Comparison of ENCODE assay signal across 8 cellular contexts in genomic region chr5:108345541-108346171, GRCh38. TPM values are rescaled to one million over a fixed set of nuclear protein-coding genes. Genes with fewer than 3 reads are reported as not detected.
DNase-seq lines count a peak whose midpoint lies in the region; ATAC-seq, FAIRE-seq and TF ChIP-seq lines count a peak whose summit lies in the region.

No MANE protein-coding gene starts in this region.

- peak; percentile 66 for FAIRE-seq in GM12892 (lab: Jason Lieb, UNC)

- no peak overlapping the region for H3K4me3 Mint-ChIP-seq in memory B cell

- no peaks in the 10 kb centered on the region for H3K4me1 Mint-ChIP-seq in memory B cell

- 95 to 98% methylated on average over 2 of the region's 2 CpGs for WGBS in thyroid gland, 2 donors

- peak in 3 of 6 experiments; percentile 35 to 46 (median 42) for TF ChIP-seq CTCF in thyroid gland (IDR thresholded peaks at IDR 0.05)

- no peaks in the 10 kb centered on the region for H3K9me3 ChIP-seq in thyroid gland

- no peaks in the 10 kb centered on the region for H3K27me3 ChIP-seq in thyroid gland

- H3K36me3 ChIP-seq in thyroid gland = no peaks in the 10 kb centered on the region

- no peaks in the 10 kb centered on the region for H3K4me1 ChIP-seq in thyroid gland

- no peak overlapping the region for H3K27ac ChIP-seq in thyroid gland

- H3K36me3 Mint-ChIP-seq in memory B cell = peaks cover 13% of the 10 kb centered on the region

- no peaks in the 10 kb centered on the region for H3K9me3 Mint-ChIP-seq in memory B cell

- DNase-seq in AG08396 (ENCODE audit: low spot score) (peak; percentile 2), GM12892 (ENCODE audit: insufficient read length) (no peak), NCI-H345 (lab: John Stamatoyannopoulos, UW) (peak; percentile 18), brain pericyte (ENCODE audit: low read depth, low spot score) (peak; percentile 5), memory B cell (ENCODE audit: low spot score in 2 of 2) (peak in 1 of 2 donors; percentile 9), thyroid gland (no peak)

- H3K27ac Mint-ChIP-seq in memory B cell = no peak overlapping the region

- ATAC-seq in HG03097 (IDR thresholded peaks at IDR 0.05; ENCODE audit: low FRiP score, unreplicated experiment) = peak; percentile 59
- peak; percentile 58 for ATAC-seq in memory B cell (ENCODE audit: low read depth)
- no peak for ATAC-seq in esophagus mucosa

- intact Hi-C loops in thyroid gland (cut with DNase I) = no loop called here

- TF ChIP-seq POLR2A in GM12892 (IDR thresholded peaks at IDR 0.05; ENCODE audit: low read depth, low read length) (no peak), thyroid gland (IDR thresholded peaks at IDR 0.05) (no peak)

- no peak overlapping the region for H3K4me3 ChIP-seq in thyroid gland (replicated peaks in 1 of 3)

- H3K27me3 Mint-ChIP-seq in memory B cell = no peaks in the 10 kb centered on the region

RNA-seq across cellular contexts. Expression of gene FBXL17, which starts 36.2 kb away (rescaled TPM):
- polyA plus RNA-seq in GM12892 (2012; ENCODE audit: missing spikeins) = 5.3 TPM
- total RNA-seq in esophagus mucosa (13.0 TPM), thyroid gland (10 to 100 TPM; 37.6 to 77.7 (median 55.6) TPM)

Comparison
In these comparisons a context has a peak if more than half of its experiments do, and no peak if none do; other contexts are left out.
1. DNase-seq: peak in AG08396 (single experiment), NCI-H345 (single experiment) and brain pericyte (single experiment); none in GM12892 (single experiment) and thyroid gland (0 of 2).